8 cellular contexts compared by ENCODE assay signal in genomic region chr2:152499921-152500320, GRCh38.
DNase-seq lines count a peak whose midpoint lies in the region; ATAC-seq and TF ChIP-seq lines count a peak whose summit lies in the region.

No MANE protein-coding gene starts in this region.

- no peaks in the 10 kb centered on the region for H3K27me3 Mint-ChIP-seq in progenitor cell of endocrine pancreas

- H3K9me3 Mint-ChIP-seq in progenitor cell of endocrine pancreas (ENCODE audit: low read depth): peaks cover 31% of the 10 kb centered on the region

- peaks cover 20% of the 10 kb centered on the region for H3K4me1 Mint-ChIP-seq in progenitor cell of endocrine pancreas (ENCODE audit: low read depth)

- peak in 1 of 4 donors; percentile 56 for DNase-seq in body of pancreas
- DNase-seq in kidney tubule cell (ENCODE audit: low spot score): peak; percentile 74
- no peak for DNase-seq in suprapubic skin (ENCODE audit: low spot score in 2 of 2)
- DNase-seq in effector CD4-positive, alpha-beta T cell: no peak
- no peak for DNase-seq in NCI-H1436 (lab: John Stamatoyannopoulos, UW)
- DNase-seq in progenitor cell of endocrine pancreas (ENCODE audit: low spot score, unreplicated experiment): no peak
- no peak for DNase-seq in ureter (ENCODE audit: low spot score)

- TF ChIP-seq POLR2A in body of pancreas (IDR thresholded peaks at IDR 0.05) (no peak), suprapubic skin (IDR thresholded peaks at IDR 0.05) (no peak)

- TF ChIP-seq EP300 in suprapubic skin (IDR thresholded peaks at IDR 0.05): no peak

- H3K27me3 ChIP-seq in body of pancreas: no peaks in the 10 kb centered on the region
- H3K27me3 ChIP-seq in suprapubic skin: no peaks in the 10 kb centered on the region

- TF ChIP-seq CTCF in body of pancreas (IDR thresholded peaks at IDR 0.05) (no peak), suprapubic skin (IDR thresholded peaks at IDR 0.05) (no peak), progenitor cell of endocrine pancreas (IDR thresholded peaks at IDR 0.05; ENCODE audit: unreplicated experiment) (no peak)

- no peak overlapping the region for H3K27ac Mint-ChIP-seq in progenitor cell of endocrine pancreas

- H3K36me3 ChIP-seq in body of pancreas (replicated peaks in 1 of 2; ENCODE audit: insufficient read depth in 1 of 2, low read depth in 2 of 2): no peaks in the 10 kb centered on the region
- no peaks in the 10 kb centered on the region for H3K36me3 ChIP-seq in suprapubic skin

- H3K9me3 ChIP-seq in body of pancreas (no peaks in the 10 kb centered on the region), suprapubic skin (no peaks in the 10 kb centered on the region)

- peaks cover 8% of the 10 kb centered on the region for H3K4me1 ChIP-seq in body of pancreas
- peaks cover 27% of the 10 kb centered on the region for H3K4me1 ChIP-seq in suprapubic skin

- ATAC-seq in GM21390 (IDR thresholded peaks at IDR 0.05; ENCODE audit: unreplicated experiment) (peak; percentile 43), body of pancreas (peak; percentile 57)

- H3K4me3 Mint-ChIP-seq in progenitor cell of endocrine pancreas (ENCODE audit: low read depth): no peak overlapping the region

- H3K27ac ChIP-seq in body of pancreas (peak overlapping the region in 2 of 4 donors; percentile 5 to 53), suprapubic skin (peak overlapping the region; percentile 79)

- WGBS in body of pancreas, 2 donors: 71 to 80% methylated on average over 2 of the region's 2 CpGs
- WGBS in suprapubic skin: 34% methylated on average over 2 of the region's 2 CpGs

- intact Hi-C loops in body of pancreas (cut with DNase I): no loop called here

- H3K36me3 Mint-ChIP-seq in progenitor cell of endocrine pancreas (ENCODE audit: insufficient read depth): peaks cover 29% of the 10 kb centered on the region

- H3K4me3 ChIP-seq in body of pancreas (no peak overlapping the region), suprapubic skin (no peak overlapping the region)
